ENCODE assay signal across 7 cellular contexts in the genomic region with DNA sequence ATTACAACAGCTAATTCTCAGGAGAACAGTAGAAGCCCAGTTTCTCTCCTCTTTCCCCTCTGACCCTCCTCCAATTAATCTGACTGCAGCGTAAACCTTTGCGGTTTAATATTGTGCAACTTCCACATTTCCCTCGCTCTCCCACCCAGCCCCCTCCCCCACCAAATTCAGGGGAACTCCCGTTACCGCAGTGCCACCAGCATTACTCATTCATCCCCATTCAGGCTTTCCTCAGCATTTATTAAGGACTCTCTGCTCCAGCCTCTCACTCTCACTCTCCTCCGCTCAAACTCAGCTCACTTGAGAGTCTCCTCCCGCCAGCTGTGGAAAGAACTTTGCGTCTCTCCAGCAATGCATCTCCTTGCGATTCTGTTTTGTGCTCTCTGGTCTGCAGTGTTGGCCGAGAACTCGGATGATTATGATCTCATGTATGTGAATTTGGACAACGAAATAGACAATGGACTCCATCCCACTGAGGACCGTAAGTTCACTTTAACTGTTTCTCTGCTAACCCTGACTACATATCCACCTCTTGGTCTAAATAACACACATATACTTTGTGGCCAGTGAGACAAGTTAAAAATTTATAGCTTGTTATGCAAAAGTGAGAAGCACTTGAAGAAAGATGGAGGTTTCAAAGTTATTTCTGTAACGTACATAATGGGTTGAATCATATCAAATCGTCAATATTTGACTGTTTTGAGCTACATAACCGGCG. TPM values are rescaled to one million over a fixed set of nuclear protein-coding genes. Genes with fewer than 3 reads are reported as not detected.
DNase-seq lines count a peak whose midpoint lies in the region; ATAC-seq and TF ChIP-seq lines count a peak whose summit lies in the region.

TSS of gene PTX3 (plus strand) at position 268 of the 718 bp plus-strand sequence. CDS start at position 352, 84 bp downstream.

- no peak within 1 kb of the TSS for H3K27ac Mint-ChIP-seq in stimulated activated naive CD8-positive, alpha-beta T cell treated with anti-CD3 and anti-CD28 coated beads, Interleukin-15, Interleukin-2, amounts not matched to agents 100 ng/mL and 50 ng/mL, for 24 hours

- DNase-seq in GM20000 (ENCODE audit: low spot score) = peak; percentile 15
- DNase-seq in NT2/D1 (ENCODE audit: low read depth, low spot score) = peak; percentile 22
- DNase-seq in cerebellum (ENCODE audit: low spot score) = peak; percentile 35
- peak; percentile 61 to 70 for DNase-seq in left lung
- no peak for DNase-seq in NCI-H510A treated with DMSO at 0.1 percent for 48 hours (lab: John Stamatoyannopoulos, UW)

- ATAC-seq in left lung (peak; percentile 84), HG02623 (IDR thresholded peaks at IDR 0.05; ENCODE audit: unreplicated experiment) (no peak)

- peaks cover 35% of the 10 kb centered on the region for H3K27me3 ChIP-seq in NT2/D1 (ENCODE audit: insufficient read depth, insufficient read length)
- peaks cover 0 to 31% of the 10 kb centered on the region in 2 donors for H3K27me3 ChIP-seq in left lung

- peaks cover 2% of the 10 kb centered on the region for H3K4me1 ChIP-seq in NT2/D1 (ENCODE audit: insufficient read depth, insufficient read length)
- peaks cover 3 to 42% of the 10 kb centered on the region in 2 donors for H3K4me1 ChIP-seq in left lung

- H3K9me3 ChIP-seq in NT2/D1 (ENCODE audit: insufficient read depth, low read length) (no peaks in the 10 kb centered on the region), left lung (no peaks in the 10 kb centered on the region)

- intact Hi-C loops in left lung (cut with DNase I) = no loop called here

- peak within 1 kb of the TSS; percentile 59 to 63 for H3K27ac ChIP-seq in left lung

- TF ChIP-seq CTCF in GM20000 (IDR thresholded peaks at IDR 0.05; ENCODE audit: extremely low read depth, missing control alignments) (no peak), left lung (IDR thresholded peaks at IDR 0.05) (no peak)

- H3K4me3 ChIP-seq in NT2/D1 (ENCODE audit: insufficient read length, low read depth) (peak within 1 kb of the TSS; percentile 58), left lung (peak within 1 kb of the TSS; percentile 46 to 61)

- peaks cover 10% of the 10 kb centered on the region for H3K4me1 Mint-ChIP-seq in stimulated activated naive CD8-positive, alpha-beta T cell treated with anti-CD3 and anti-CD28 coated beads, Interleukin-15, Interleukin-2, amounts not matched to agents 100 ng/mL and 50 ng/mL, for 24 hours (ENCODE audit: low read depth)

- peaks cover 29% of the 10 kb centered on the region for H3K27me3 Mint-ChIP-seq in stimulated activated naive CD8-positive, alpha-beta T cell treated with anti-CD3 and anti-CD28 coated beads, Interleukin-15, Interleukin-2, amounts not matched to agents 100 ng/mL and 50 ng/mL, for 24 hours

- H3K36me3 ChIP-seq in NT2/D1 (ENCODE audit: insufficient read depth, insufficient read length, low read length) (no peaks in the 10 kb centered on the region), left lung (no peaks in the 10 kb centered on the region)

- peak within 1 kb of the TSS; percentile 55 for H3K4me3 Mint-ChIP-seq in stimulated activated naive CD8-positive, alpha-beta T cell treated with anti-CD3 and anti-CD28 coated beads, Interleukin-15, Interleukin-2, amounts not matched to agents 100 ng/mL and 50 ng/mL, for 24 hours

- no peaks in the 10 kb centered on the region for H3K9me3 Mint-ChIP-seq in stimulated activated naive CD8-positive, alpha-beta T cell treated with anti-CD3 and anti-CD28 coated beads, Interleukin-15, Interleukin-2, amounts not matched to agents 100 ng/mL and 50 ng/mL, for 24 hours

- peak within 1 kb of the TSS; percentile 82 for H3K9ac ChIP-seq in NT2/D1 (ENCODE audit: insufficient read length, low read depth)

- no peaks in the 10 kb centered on the region for H3K36me3 Mint-ChIP-seq in stimulated activated naive CD8-positive, alpha-beta T cell treated with anti-CD3 and anti-CD28 coated beads, Interleukin-15, Interleukin-2, amounts not matched to agents 100 ng/mL and 50 ng/mL, for 24 hours (ENCODE audit: low read depth)

RNA-seq across cellular contexts. Expression of gene PTX3, which starts in this region (rescaled TPM):
- 4.7 TPM for total RNA-seq in cerebellum
- total RNA-seq in left lung = 10 to 100 TPM in 1 of 2 donors, 1 to 10 TPM in 1; 5.6 to 93.7 TPM
